In the genomic region with DNA sequence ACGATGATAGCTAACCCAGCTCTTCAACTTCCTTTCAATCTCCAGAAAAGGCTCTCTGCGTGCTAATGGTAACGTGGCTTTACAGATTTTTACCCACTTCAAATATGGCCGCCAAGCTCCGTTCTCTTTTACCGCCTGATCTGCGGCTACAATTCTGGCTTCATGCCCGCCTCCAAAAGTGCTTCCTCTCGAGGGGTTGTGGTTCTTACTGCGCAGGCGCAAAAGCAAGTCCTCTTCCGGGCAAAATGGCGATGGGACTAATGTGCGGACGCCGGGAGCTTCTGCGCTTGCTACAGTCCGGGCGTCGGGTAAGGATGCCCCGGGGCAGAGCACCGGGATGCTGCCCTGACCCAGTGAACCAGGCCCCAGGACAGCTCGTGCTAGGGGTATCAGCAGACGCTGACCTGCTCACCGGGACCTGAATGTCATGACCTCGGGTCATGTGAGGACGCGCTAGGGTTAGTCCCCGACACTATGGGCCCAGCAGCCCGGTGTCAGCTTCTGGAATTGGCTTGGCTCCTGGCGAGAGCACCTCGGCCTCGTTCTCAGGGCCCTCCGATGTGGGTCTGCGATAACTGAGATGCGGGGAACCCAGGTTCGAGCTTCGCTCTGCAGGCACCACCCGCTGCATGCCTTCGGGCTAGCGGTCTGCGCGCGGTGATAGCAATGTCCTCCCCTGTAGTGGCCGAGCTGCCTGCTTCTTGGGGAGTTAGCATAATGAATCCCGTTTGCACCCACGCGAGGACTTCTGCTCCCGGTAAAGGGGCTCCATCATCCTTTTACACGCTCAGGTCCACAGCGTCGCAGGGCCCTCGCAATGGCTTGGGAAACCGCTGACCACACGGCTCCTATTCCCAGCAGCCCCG, we compare ENCODE assay signal across 1 cellular context.
TF ChIP-seq lines count a peak whose summit lies in the region.

A gene (plus strand): TSS at position 232 of the 866 bp plus-strand sequence. CDS start 14 bp downstream, at position 246.

TF ChIP-seq in K562, 482 proteins besides CTCF, POLR2A, EP300 and RAD21 (continued from another document and continues in another):
- TF ChIP-seq, protein P1, sequence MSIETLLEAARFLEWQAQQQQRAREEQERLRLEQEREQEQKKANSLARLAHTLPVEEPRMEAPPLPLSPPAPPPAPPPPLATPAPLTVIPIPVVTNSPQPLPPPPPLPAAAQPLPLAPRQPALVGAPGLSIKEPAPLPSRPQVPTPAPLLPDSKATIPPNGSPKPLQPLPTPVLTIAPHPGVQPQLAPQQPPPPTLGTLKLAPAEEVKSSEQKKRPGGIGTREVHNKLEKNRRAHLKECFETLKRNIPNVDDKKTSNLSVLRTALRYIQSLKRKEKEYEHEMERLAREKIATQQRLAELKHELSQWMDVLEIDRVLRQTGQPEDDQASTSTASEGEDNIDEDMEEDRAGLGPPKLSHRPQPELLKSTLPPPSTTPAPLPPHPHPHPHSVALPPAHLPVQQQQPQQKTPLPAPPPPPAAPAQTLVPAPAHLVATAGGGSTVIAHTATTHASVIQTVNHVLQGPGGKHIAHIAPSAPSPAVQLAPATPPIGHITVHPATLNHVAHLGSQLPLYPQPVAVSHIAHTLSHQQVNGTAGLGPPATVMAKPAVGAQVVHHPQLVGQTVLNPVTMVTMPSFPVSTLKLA (conservative IDR thresholded peaks at IDR 0.05), result peak; percentile 41 to 70; a peak in 2 of 4 replicates
- peak; percentile 95 for TF ChIP-seq TAF7 (tag; IDR thresholded peaks at IDR 0.05)
- TF ChIP-seq TARDBP (IDR thresholded peaks at IDR 0.05), result peak; percentile 51; the same call in 1 of the 2 replicates
- TF ChIP-seq ZNF589 (CRISPR knock-in tag; IDR thresholded peaks at IDR 0.05; ENCODE audit: low read depth), result peak; percentile 77; the same call in 1 of the 2 replicates
- TF ChIP-seq RB1 (IDR thresholded peaks at IDR 0.05; ENCODE audit: low read depth), result peak; percentile 38; the same call in 1 of the 2 replicates
- peak in 1 of 2 experiments; percentile 47; a peak in 1 of 4 replicates for TF ChIP-seq TEAD1 (CRISPR knock-in tag; IDR thresholded peaks at IDR 0.05)
- TF ChIP-seq RBFOX2 (IDR thresholded peaks at IDR 0.05; ENCODE audit: low read depth, low read length), result peak; percentile 94
- TF ChIP-seq, protein P2, sequence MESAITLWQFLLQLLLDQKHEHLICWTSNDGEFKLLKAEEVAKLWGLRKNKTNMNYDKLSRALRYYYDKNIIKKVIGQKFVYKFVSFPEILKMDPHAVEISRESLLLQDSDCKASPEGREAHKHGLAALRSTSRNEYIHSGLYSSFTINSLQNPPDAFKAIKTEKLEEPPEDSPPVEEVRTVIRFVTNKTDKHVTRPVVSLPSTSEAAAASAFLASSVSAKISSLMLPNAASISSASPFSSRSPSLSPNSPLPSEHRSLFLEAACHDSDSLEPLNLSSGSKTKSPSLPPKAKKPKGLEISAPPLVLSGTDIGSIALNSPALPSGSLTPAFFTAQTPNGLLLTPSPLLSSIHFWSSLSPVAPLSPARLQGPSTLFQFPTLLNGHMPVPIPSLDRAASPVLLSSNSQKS (CRISPR knock-in tag; IDR thresholded peaks at IDR 0.05), result no peak
- TF ChIP-seq KAT7 (CRISPR knock-in tag; IDR thresholded peaks at IDR 0.05; ENCODE audit: borderline replicate concordance), result peak; percentile 82; the same call in 1 of the 2 replicates
- no peak for TF ChIP-seq MTA1 (IDR thresholded peaks at IDR 0.05; ENCODE audit: borderline replicate concordance)
- peak; percentile 96 for TF ChIP-seq ESRRA (IDR thresholded peaks at IDR 0.05; ENCODE audit: borderline replicate concordance, low read depth)
- peak; percentile 90 for TF ChIP-seq POLR2G (IDR thresholded peaks at IDR 0.05; ENCODE audit: low read depth, low read length)
- TF ChIP-seq, protein P3, sequence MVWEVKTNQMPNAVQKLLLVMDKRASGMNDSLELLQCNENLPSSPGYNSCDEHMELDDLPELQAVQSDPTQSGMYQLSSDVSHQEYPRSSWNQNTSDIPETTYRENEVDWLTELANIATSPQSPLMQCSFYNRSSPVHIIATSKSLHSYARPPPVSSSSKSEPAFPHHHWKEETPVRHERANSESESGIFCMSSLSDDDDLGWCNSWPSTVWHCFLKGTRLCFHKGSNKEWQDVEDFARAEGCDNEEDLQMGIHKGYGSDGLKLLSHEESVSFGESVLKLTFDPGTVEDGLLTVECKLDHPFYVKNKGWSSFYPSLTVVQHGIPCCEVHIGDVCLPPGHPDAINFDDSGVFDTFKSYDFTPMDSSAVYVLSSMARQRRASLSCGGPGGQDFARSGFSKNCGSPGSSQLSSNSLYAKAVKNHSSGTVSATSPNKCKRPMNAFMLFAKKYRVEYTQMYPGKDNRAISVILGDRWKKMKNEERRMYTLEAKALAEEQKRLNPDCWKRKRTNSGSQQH (CRISPR knock-in tag; IDR thresholded peaks at IDR 0.05), result 0 out of 2 replicates have a peak, but pooled peaks have one; percentile 47
- TF ChIP-seq, protein P4, sequence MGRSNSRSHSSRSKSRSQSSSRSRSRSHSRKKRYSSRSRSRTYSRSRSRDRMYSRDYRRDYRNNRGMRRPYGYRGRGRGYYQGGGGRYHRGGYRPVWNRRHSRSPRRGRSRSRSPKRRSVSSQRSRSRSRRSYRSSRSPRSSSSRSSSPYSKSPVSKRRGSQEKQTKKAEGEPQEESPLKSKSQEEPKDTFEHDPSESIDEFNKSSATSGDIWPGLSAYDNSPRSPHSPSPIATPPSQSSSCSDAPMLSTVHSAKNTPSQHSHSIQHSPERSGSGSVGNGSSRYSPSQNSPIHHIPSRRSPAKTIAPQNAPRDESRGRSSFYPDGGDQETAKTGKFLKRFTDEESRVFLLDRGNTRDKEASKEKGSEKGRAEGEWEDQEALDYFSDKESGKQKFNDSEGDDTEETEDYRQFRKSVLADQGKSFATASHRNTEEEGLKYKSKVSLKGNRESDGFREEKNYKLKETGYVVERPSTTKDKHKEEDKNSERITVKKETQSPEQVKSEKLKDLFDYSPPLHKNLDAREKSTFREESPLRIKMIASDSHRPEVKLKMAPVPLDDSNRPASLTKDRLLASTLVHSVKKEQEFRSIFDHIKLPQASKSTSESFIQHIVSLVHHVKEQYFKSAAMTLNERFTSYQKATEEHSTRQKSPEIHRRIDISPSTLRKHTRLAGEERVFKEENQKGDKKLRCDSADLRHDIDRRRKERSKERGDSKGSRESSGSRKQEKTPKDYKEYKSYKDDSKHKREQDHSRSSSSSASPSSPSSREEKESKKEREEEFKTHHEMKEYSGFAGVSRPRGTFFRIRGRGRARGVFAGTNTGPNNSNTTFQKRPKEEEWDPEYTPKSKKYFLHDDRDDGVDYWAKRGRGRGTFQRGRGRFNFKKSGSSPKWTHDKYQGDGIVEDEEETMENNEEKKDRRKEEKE (IDR thresholded peaks at IDR 0.05; ENCODE audit: borderline replicate concordance in 1 of 2, control insufficient read depth in 1 of 2, low read depth in 2 of 2, low read length in 1 of 2), result peak in 1 of 2 experiments; percentile 16; a peak in 1 of 4 replicates
- TF ChIP-seq POLR2AphosphoS5 (IDR thresholded peaks at IDR 0.05; ENCODE audit: control insufficient read depth, insufficient read depth, low read depth, low read length), result peak; percentile 88
- TF ChIP-seq ZNF253 (CRISPR knock-in tag; conservative IDR thresholded peaks at IDR 0.05), result no peak
- TF ChIP-seq SMAD4 (CRISPR knock-in tag; conservative IDR thresholded peaks at IDR 0.05), result peak; percentile 27; the same call in 1 of the 2 replicates
- peak; percentile 58; the same call in 1 of the 2 replicates for TF ChIP-seq PTRF (tag; IDR thresholded peaks at IDR 0.05)
- TF ChIP-seq MYC (IDR thresholded peaks at IDR 0.05; ENCODE audit: low read depth, low read length), result peak; percentile 54; the same call in 1 of the 2 replicates
- TF ChIP-seq MYC (CRISPR knock-in tag; IDR thresholded peaks at IDR 0.05; ENCODE audit: borderline replicate concordance, low read depth), result no peak
- peak; percentile 62 for TF ChIP-seq MEIS2 (IDR thresholded peaks at IDR 0.05; ENCODE audit: partially characterized antibody)
- TF ChIP-seq EHMT2 (IDR thresholded peaks at IDR 0.05), result peak; percentile 74
- TF ChIP-seq, protein P5, sequence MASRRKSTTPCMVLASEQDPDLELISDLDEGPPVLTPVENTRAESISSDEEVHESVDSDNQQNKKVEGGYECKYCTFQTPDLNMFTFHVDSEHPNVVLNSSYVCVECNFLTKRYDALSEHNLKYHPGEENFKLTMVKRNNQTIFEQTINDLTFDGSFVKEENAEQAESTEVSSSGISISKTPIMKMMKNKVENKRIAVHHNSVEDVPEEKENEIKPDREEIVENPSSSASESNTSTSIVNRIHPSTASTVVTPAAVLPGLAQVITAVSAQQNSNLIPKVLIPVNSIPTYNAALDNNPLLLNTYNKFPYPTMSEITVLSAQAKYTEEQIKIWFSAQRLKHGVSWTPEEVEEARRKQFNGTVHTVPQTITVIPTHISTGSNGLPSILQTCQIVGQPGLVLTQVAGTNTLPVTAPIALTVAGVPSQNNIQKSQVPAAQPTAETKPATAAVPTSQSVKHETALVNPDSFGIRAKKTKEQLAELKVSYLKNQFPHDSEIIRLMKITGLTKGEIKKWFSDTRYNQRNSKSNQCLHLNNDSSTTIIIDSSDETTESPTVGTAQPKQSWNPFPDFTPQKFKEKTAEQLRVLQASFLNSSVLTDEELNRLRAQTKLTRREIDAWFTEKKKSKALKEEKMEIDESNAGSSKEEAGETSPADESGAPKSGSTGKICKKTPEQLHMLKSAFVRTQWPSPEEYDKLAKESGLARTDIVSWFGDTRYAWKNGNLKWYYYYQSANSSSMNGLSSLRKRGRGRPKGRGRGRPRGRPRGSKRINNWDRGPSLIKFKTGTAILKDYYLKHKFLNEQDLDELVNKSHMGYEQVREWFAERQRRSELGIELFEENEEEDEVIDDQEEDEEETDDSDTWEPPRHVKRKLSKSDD (conservative IDR thresholded peaks at IDR 0.05; ENCODE audit: low read length), result peak; percentile 55
- peak; percentile 82; the same call in 1 of the 2 replicates for TF ChIP-seq GTF2E2 (tag; IDR thresholded peaks at IDR 0.05)
- TF ChIP-seq, protein P6, sequence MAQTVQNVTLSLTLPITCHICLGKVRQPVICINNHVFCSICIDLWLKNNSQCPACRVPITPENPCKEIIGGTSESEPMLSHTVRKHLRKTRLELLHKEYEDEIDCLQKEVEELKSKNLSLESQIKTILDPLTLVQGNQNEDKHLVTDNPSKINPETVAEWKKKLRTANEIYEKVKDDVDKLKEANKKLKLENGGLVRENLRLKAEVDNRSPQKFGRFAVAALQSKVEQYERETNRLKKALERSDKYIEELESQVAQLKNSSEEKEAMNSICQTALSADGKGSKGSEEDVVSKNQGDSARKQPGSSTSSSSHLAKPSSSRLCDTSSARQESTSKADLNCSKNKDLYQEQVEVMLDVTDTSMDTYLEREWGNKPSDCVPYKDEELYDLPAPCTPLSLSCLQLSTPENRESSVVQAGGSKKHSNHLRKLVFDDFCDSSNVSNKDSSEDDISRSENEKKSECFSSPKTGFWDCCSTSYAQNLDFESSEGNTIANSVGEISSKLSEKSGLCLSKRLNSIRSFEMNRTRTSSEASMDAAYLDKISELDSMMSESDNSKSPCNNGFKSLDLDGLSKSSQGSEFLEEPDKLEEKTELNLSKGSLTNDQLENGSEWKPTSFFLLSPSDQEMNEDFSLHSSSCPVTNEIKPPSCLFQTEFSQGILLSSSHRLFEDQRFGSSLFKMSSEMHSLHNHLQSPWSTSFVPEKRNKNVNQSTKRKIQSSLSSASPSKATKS (CRISPR knock-in tag; IDR thresholded peaks at IDR 0.05), result no peak
- peak; percentile 55; the same call in 1 of the 2 replicates for TF ChIP-seq MBD2 (IDR thresholded peaks at IDR 0.05; ENCODE audit: borderline replicate concordance, low read depth)
- TF ChIP-seq, protein P7, sequence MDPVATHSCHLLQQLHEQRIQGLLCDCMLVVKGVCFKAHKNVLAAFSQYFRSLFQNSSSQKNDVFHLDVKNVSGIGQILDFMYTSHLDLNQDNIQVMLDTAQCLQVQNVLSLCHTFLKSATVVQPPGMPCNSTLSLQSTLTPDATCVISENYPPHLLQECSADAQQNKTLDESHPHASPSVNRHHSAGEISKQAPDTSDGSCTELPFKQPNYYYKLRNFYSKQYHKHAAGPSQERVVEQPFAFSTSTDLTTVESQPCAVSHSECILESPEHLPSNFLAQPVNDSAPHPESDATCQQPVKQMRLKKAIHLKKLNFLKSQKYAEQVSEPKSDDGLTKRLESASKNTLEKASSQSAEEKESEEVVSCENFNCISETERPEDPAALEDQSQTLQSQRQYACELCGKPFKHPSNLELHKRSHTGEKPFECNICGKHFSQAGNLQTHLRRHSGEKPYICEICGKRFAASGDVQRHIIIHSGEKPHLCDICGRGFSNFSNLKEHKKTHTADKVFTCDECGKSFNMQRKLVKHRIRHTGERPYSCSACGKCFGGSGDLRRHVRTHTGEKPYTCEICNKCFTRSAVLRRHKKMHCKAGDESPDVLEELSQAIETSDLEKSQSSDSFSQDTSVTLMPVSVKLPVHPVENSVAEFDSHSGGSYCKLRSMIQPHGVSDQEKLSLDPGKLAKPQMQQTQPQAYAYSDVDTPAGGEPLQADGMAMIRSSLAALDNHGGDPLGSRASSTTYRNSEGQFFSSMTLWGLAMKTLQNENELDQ (CRISPR knock-in tag; IDR thresholded peaks at IDR 0.05; ENCODE audit: borderline replicate concordance), result no peak; the same call in 1 of the 2 replicates
- TF ChIP-seq MCM5 (IDR thresholded peaks at IDR 0.05; ENCODE audit: low read depth), result no peak
- TF ChIP-seq MED1 (CRISPR knock-in tag; IDR thresholded peaks at IDR 0.05; ENCODE audit: borderline replicate concordance), result 0 out of 2 replicates have a peak, but pooled peaks have one; percentile 71
- 0 out of 2 replicates have a peak, but pooled peaks have one; percentile 22 for TF ChIP-seq BCOR (IDR thresholded peaks at IDR 0.05)
- TF ChIP-seq, protein P8, sequence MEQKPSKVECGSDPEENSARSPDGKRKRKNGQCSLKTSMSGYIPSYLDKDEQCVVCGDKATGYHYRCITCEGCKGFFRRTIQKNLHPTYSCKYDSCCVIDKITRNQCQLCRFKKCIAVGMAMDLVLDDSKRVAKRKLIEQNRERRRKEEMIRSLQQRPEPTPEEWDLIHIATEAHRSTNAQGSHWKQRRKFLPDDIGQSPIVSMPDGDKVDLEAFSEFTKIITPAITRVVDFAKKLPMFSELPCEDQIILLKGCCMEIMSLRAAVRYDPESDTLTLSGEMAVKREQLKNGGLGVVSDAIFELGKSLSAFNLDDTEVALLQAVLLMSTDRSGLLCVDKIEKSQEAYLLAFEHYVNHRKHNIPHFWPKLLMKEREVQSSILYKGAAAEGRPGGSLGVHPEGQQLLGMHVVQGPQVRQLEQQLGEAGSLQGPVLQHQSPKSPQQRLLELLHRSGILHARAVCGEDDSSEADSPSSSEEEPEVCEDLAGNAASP (IDR thresholded peaks at IDR 0.05), result peak; percentile 100
- TF ChIP-seq, protein P9, sequence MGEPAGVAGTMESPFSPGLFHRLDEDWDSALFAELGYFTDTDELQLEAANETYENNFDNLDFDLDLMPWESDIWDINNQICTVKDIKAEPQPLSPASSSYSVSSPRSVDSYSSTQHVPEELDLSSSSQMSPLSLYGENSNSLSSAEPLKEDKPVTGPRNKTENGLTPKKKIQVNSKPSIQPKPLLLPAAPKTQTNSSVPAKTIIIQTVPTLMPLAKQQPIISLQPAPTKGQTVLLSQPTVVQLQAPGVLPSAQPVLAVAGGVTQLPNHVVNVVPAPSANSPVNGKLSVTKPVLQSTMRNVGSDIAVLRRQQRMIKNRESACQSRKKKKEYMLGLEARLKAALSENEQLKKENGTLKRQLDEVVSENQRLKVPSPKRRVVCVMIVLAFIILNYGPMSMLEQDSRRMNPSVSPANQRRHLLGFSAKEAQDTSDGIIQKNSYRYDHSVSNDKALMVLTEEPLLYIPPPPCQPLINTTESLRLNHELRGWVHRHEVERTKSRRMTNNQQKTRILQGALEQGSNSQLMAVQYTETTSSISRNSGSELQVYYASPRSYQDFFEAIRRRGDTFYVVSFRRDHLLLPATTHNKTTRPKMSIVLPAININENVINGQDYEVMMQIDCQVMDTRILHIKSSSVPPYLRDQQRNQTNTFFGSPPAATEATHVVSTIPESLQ (CRISPR knock-in tag; IDR thresholded peaks at IDR 0.05), result peak; percentile 81; the same call in 1 of the 2 replicates
- TF ChIP-seq SIN3B (IDR thresholded peaks at IDR 0.05; ENCODE audit: low read depth), result peak; percentile 77
- peak in 1 of 2 experiments; percentile 80; a peak in 2 of 4 replicates for TF ChIP-seq HDAC1 (IDR thresholded peaks at IDR 0.05)
- 0 out of 2 replicates have a peak, but pooled peaks have one; percentile 5 for TF ChIP-seq TCF3 (CRISPR knock-in tag; IDR thresholded peaks at IDR 0.05)
- 0 out of 2 replicates have a peak, but pooled peaks have one; percentile 58 for TF ChIP-seq MEF2D (tag; conservative IDR thresholded peaks at IDR 0.05; ENCODE audit: low read depth)
